Comparison of ENCODE assay signal across 27 cellular contexts in the genomic region with DNA sequence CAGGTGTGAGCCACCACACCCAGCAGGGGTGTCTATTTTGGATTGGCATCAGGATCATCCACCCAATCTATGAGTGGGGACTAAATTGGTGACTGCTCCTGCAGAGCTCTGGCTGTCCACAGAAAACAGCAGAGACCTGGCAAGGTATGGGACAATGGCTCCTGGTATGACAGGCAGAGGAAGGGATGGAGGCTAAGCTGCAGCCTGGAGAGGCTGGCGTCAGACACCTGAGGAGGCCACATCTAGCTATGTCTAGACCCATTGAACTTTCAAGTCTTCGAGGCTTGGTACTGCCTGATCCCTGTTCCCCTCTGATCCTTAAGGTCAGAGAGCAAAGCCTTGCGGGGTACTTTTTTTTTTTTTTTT. TPM values are rescaled to one million over a fixed set of nuclear protein-coding genes. Genes with fewer than 3 reads are reported as not detected.
DNase-seq lines count a peak whose midpoint lies in the region; ATAC-seq, FAIRE-seq and TF ChIP-seq lines count a peak whose summit lies in the region.
"Had no signal": no experiment of that assay in that cellular context is flagged by ENCODE, and none has a peak within 500 bp of the region (broad histone marks: within the 10 kb centered on the region; RNA-seq: fewer than 3 reads in every experiment).

No MANE protein-coding gene starts in this region.

- H2BK120ac ChIP-seq in neuronal stem cell (ENCODE audit: low read depth, low read length) = no peak overlapping the region

- no peak overlapping the region for H3K18ac ChIP-seq in neuronal stem cell (ENCODE audit: low read length)

- TF ChIP-seq EP300 in A549 (IDR thresholded peaks at IDR 0.05) = no peak

- peak overlapping the region; percentile 72 for H2AK5ac ChIP-seq in neuronal stem cell (ENCODE audit: low read depth, low read length)

- H3K14ac ChIP-seq in neuronal stem cell (ENCODE audit: low read length) = no peak overlapping the region

- no peak overlapping the region for H3K4me3 ChIP-seq in A549
- H3K4me3 ChIP-seq in PC-9 = no peak overlapping the region
- no peak overlapping the region for H3K4me3 ChIP-seq in fibroblast of lung (replicated peaks in 1 of 4; ENCODE audit: control extremely low read depth in 1 of 4, insufficient read depth in 1 of 4, low read depth in 3 of 4, low read length in 4 of 4)
- H3K4me3 ChIP-seq in neuronal stem cell (ENCODE audit: low read length in 2 of 2) = no peak overlapping the region
- H3K4me3 ChIP-seq in naive thymus-derived CD4-positive, alpha-beta T cell (ENCODE audit: low read length) = no peak overlapping the region
- H3K4me3 ChIP-seq in Karpas-422 (ENCODE audit: low read length) = no peak overlapping the region
- H3K4me3 ChIP-seq: dorsolateral prefrontal cortex, GM23338 had no signal

- TF ChIP-seq RAD21 in A549 (conservative IDR thresholded peaks at IDR 0.05 in 1 of 2, IDR thresholded peaks at IDR 0.05 in 1 of 2) = no peak

- peaks cover 53 to 70% (median 64%) of the 10 kb centered on the region in 5 donors for H3K27me3 Mint-ChIP-seq in naive thymus-derived CD4-positive, alpha-beta T cell

- H3K27me3 ChIP-seq in PC-9 (ENCODE audit: insufficient read depth, low read depth) = no peaks in the 10 kb centered on the region
- H3K27me3 ChIP-seq in fibroblast of lung (ENCODE audit: control insufficient read depth, insufficient read depth, low read length) = no peaks in the 10 kb centered on the region
- H3K27me3 ChIP-seq in neuronal stem cell (ENCODE audit: control insufficient read depth in 3 of 3, insufficient read depth in 3 of 3, low read depth in 1 of 3, low read length in 3 of 3) = peaks cover 0 to 4% (median 0%) of the 10 kb centered on the region in 3 experiments
- H3K27me3 ChIP-seq in naive thymus-derived CD4-positive, alpha-beta T cell (ENCODE audit: control insufficient read depth in 2 of 2, insufficient read depth in 2 of 2, low read length in 2 of 2) = no peaks in the 10 kb centered on the region
- H3K27me3 ChIP-seq in Karpas-422 (ENCODE audit: low read length) = no peaks in the 10 kb centered on the region
- H3K27me3 ChIP-seq: BE2C had no signal

- H4K91ac ChIP-seq in neuronal stem cell (ENCODE audit: low read depth, low read length, poor library complexity) = no peak overlapping the region

- no peaks in the 10 kb centered on the region for H3K79me1 ChIP-seq in neuronal stem cell (ENCODE audit: low read depth, low read length)

- H2BK15ac ChIP-seq in neuronal stem cell (ENCODE audit: low read length) = no peak overlapping the region

- H3K4me2 ChIP-seq in A549 (0 out of 3 replicates have a peak overlapping the region, but pooled peaks have one; percentile 2), PC-9 (peak overlapping the region; percentile 92), fibroblast of lung (ENCODE audit: extremely low read depth, insufficient read depth, low read length) (no peak overlapping the region), neuronal stem cell (ENCODE audit: insufficient read depth, low read length, poor library complexity, severe bottlenecking) (no peak overlapping the region), Karpas-422 (ENCODE audit: low read depth, low read length, poor library complexity, severe bottlenecking) (no peak overlapping the region)
- H3K4me2 ChIP-seq: GM23338 had no signal

- intact Hi-C loops in PC-9 (cut with micrococcal nuclease; ENCODE audit: unreplicated experiment) = no loop called here
- intact Hi-C loops in naive thymus-derived CD4-positive, alpha-beta T cell (cut with micrococcal nuclease) = loop anchor here in 1 of 2 donors (2.0 kb wide), 1 partner anchor 15 kb away; no protein-coding TSS in a partner anchor

- ATAC-seq in A549 (no peak), HG03520 (IDR thresholded peaks at IDR 0.05; ENCODE audit: unreplicated experiment) (no peak)
- ATAC-seq in naive thymus-derived CD4-positive, alpha-beta T cell = no peak
- ATAC-seq: activated T-cell treated with anti-CD3 and anti-CD28 coated beads, Interleukin-2, amount 50 U/mL, for 72 hours; GM23338; natural killer cell; Right ventricle myocardium inferior had no signal

- H3K36me3 Mint-ChIP-seq in naive thymus-derived CD4-positive, alpha-beta T cell = peaks cover 0 to 3% (median 0%) of the 10 kb centered on the region in 5 donors
- H3K36me3 Mint-ChIP-seq: activated naive CD4-positive, alpha-beta T cell treated with anti-CD3 and anti-CD28 coated beads, Interleukin-2, amount 10 ng/mL, durations not matched to agents 7 days and 5 days; natural killer cell had no signal

- no peak overlapping the region for H3K4ac ChIP-seq in neuronal stem cell (ENCODE audit: low read length)

- H3K27ac ChIP-seq in A549 (peak overlapping the region; percentile 94 to 95), PC-9 (peak overlapping the region; percentile 99), fibroblast of lung (ENCODE audit: insufficient read depth, low read length) (peak overlapping the region; percentile 97), neuronal stem cell (replicated peaks; ENCODE audit: low read length) (no peak overlapping the region), Karpas-422 (ENCODE audit: low read length) (no peak overlapping the region)
- no peak overlapping the region for H3K27ac ChIP-seq in naive thymus-derived CD4-positive, alpha-beta T cell (ENCODE audit: low read depth, low read length)
- H3K27ac ChIP-seq: WERI-Rb-1 had no signal

- no peak for FAIRE-seq in A549 (lab: Jason Lieb, UNC)
- FAIRE-seq: A204.1 had no signal

- H2BK12ac ChIP-seq in neuronal stem cell (ENCODE audit: low read length) = no peak overlapping the region

- no peak overlapping the region for H4K8ac ChIP-seq in neuronal stem cell (ENCODE audit: low read depth, low read length)

- H2AFZ ChIP-seq in PC-9 (no peak overlapping the region), fibroblast of lung (ENCODE audit: low read length) (no peak overlapping the region), neuronal stem cell (ENCODE audit: low read length) (no peak overlapping the region), Karpas-422 (ENCODE audit: low read length) (no peak overlapping the region)

- H3K9me3 ChIP-seq in A549 = no peaks in the 10 kb centered on the region; the same call in 2 of the 3 replicates
- no peaks in the 10 kb centered on the region for H3K9me3 ChIP-seq in PC-9 (ENCODE audit: insufficient read depth, low read depth)
- no peaks in the 10 kb centered on the region for H3K9me3 ChIP-seq in fibroblast of lung (ENCODE audit: control insufficient read depth, insufficient read depth, low read depth, low read length)
- no peaks in the 10 kb centered on the region for H3K9me3 ChIP-seq in neuronal stem cell (replicated peaks in 1 of 2; ENCODE audit: control insufficient read depth in 2 of 2, insufficient read depth in 1 of 2, low read depth in 1 of 2, low read length in 2 of 2)
- no peaks in the 10 kb centered on the region for H3K9me3 ChIP-seq in naive thymus-derived CD4-positive, alpha-beta T cell (ENCODE audit: control insufficient read depth in 2 of 3, low read length in 3 of 3)
- H3K9me3 ChIP-seq in Karpas-422 (ENCODE audit: low read length) = no peaks in the 10 kb centered on the region
- H3K9me3 ChIP-seq: BE2C had no signal

- WGBS in A549 (ENCODE audit: missing lambda C conversion rate) = 88% methylated on average over 3 of the region's 3 CpGs
- no CpG with 5 or more reads among the region's 3 CpGs for WGBS in neuronal stem cell (ENCODE audit: extremely low coverage in 2 of 2, insufficient read length in 2 of 2, insufficient replicate concordance in 1 of 2), 2 donors

- peaks cover 23 to 53% (median 30%) of the 10 kb centered on the region in 7 donors for H3K4me1 Mint-ChIP-seq in naive thymus-derived CD4-positive, alpha-beta T cell

- H3K79me2 ChIP-seq in PC-9 (ENCODE audit: low read depth) = peaks cover 15% of the 10 kb centered on the region; the same call in 1 of the 2 replicates
- H3K79me2 ChIP-seq in fibroblast of lung (ENCODE audit: control insufficient read depth, insufficient read depth, low read length) = peaks cover 19% of the 10 kb centered on the region
- no peaks in the 10 kb centered on the region for H3K79me2 ChIP-seq in Karpas-422 (ENCODE audit: low read length)

- H3K9ac ChIP-seq in fibroblast of lung (ENCODE audit: insufficient read depth, low read length) (no peak overlapping the region), neuronal stem cell (ENCODE audit: low read depth, low read length, poor library complexity) (no peak overlapping the region), Karpas-422 (ENCODE audit: low read length) (no peak overlapping the region)

- H3K23ac ChIP-seq in neuronal stem cell (ENCODE audit: low read depth, low read length, poor library complexity) = no peak overlapping the region

- no TSS peak for BruUV-seq in PC-9 (replicated peaks; lab: Mats Ljungman, UMichigan)

- H3F3A ChIP-seq in PC-9 (ENCODE audit: insufficient read depth, low read depth) = peaks cover 90% of the 10 kb centered on the region

- no peak overlapping the region for H3K4me3 Mint-ChIP-seq in naive thymus-derived CD4-positive, alpha-beta T cell
- H3K4me3 Mint-ChIP-seq: activated naive CD4-positive, alpha-beta T cell treated with anti-CD3 and anti-CD28 coated beads, Interleukin-2, amount 10 ng/mL, durations not matched to agents 7 days and 5 days; GM23338; natural killer cell had no signal

- TF ChIP-seq POLR2A in A549 (IDR thresholded peaks at IDR 0.05; ENCODE audit: low read length) = no peak

- CTCF ChIA-PET in A549 (lab: Yijun Ruan, JAX) (interaction anchor here (0.5 to 32.8 kb wide), 8 partner anchors 13 to 229 kb away, joined by 3 to 600 read pairs (median 9); a partner anchor contains a TSS), PC-9 (lab: Charles Lee) (interaction anchor here (1.1 kb wide), 1 partner anchor 28 kb away, joined by 10 read pairs; no protein-coding TSS in a partner anchor)
- CTCF ChIA-PET in naive thymus-derived CD4-positive, alpha-beta T cell (lab: Charles Lee) = no interaction called here

- POLR2A ChIA-PET in A549 (lab: Yijun Ruan, JAX) = no interaction called here
- POLR2A ChIA-PET in PC-9 (lab: Charles Lee; ENCODE audit: unreplicated experiment) = interaction anchor here (0.6 to 1.5 kb wide), 2 partner anchors 39 to 392 kb away, joined by 4 to 23 read pairs; no protein-coding TSS in a partner anchor
- POLR2A ChIA-PET in naive thymus-derived CD4-positive, alpha-beta T cell (lab: Charles Lee) = no interaction called here

- H3K4me1 ChIP-seq in A549 (peaks cover 78% of the 10 kb centered on the region), PC-9 (replicated peaks; ENCODE audit: insufficient read depth) (peaks cover 92% of the 10 kb centered on the region), fibroblast of lung (ENCODE audit: control insufficient read depth, extremely low read depth, insufficient read depth, low read length) (peaks cover 32% of the 10 kb centered on the region), neuronal stem cell (ENCODE audit: control insufficient read depth in 2 of 2, insufficient read depth in 1 of 2, low read depth in 1 of 2, low read length in 2 of 2) (peaks cover 17 to 29% of the 10 kb centered on the region in 2 donors), Karpas-422 (ENCODE audit: low read length) (peaks cover 9% of the 10 kb centered on the region)
- H3K4me1 ChIP-seq in naive thymus-derived CD4-positive, alpha-beta T cell (ENCODE audit: control insufficient read depth in 2 of 2, insufficient read depth in 2 of 2, low read length in 2 of 2) = peaks cover 6 to 15% of the 10 kb centered on the region in 2 donors

- no peak for DNase-seq in A549 (ENCODE audit: low read depth in 1 of 2, low spot score in 1 of 2)
- no peak for DNase-seq in PC-9
- no peak for DNase-seq in fibroblast of lung (ENCODE audit: low read depth in 2 of 2)
- no peak for DNase-seq in neuronal stem cell (ENCODE audit: low spot score)
- no peak for DNase-seq in naive thymus-derived CD4-positive, alpha-beta T cell
- no peak for DNase-seq in Karpas-422
- no peak for DNase-seq in RPMI8226
- DNase-seq: activated CD4-positive, alpha-beta T cell treated with anti-CD3 and anti-CD28 coated beads, Interleukin-2, amount 10 ng/mL, durations not matched to agents 24 days and 14 days; activated naive CD4-positive, alpha-beta T cell treated with anti-CD3 and anti-CD28 coated beads, Interleukin-2, amount 10 ng/mL, durations not matched to agents 7 days and 5 days; activated T-cell treated with anti-CD3 and anti-CD28 coated beads, Interleukin-2, amount 50 U/mL, for 72 hours; BE2C; caudate nucleus; COR-L47; dorsolateral prefrontal cortex; GDM1; natural killer cell; NCI-H1694; NCI-H2171 treated with DMSO at 0.1 percent for 48 hours; NCI-H526 treated with DMSO at 0.1 percent for 48 hours; T-helper 9 cell; WERI-Rb-1 had no signal

- H2BK5ac ChIP-seq in neuronal stem cell (ENCODE audit: low read length) = no peak overlapping the region

- H3K9me3 Mint-ChIP-seq in naive thymus-derived CD4-positive, alpha-beta T cell = peaks cover 0 to 2% (median 0%) of the 10 kb centered on the region in 11 donors
- H3K9me3 Mint-ChIP-seq: activated CD4-positive, alpha-beta T cell treated with anti-CD3 and anti-CD28 coated beads, Interleukin-2, amount 10 ng/mL, durations not matched to agents 24 days and 14 days; activated naive CD4-positive, alpha-beta T cell treated with anti-CD3 and anti-CD28 coated beads, Interleukin-2, amount 10 ng/mL, durations not matched to agents 7 days and 5 days; activated T-cell treated with anti-CD3 and anti-CD28 coated beads, Interleukin-2, amount 50 U/mL, for 72 hours; natural killer cell had no signal

- no peak overlapping the region for H3K27ac Mint-ChIP-seq in naive thymus-derived CD4-positive, alpha-beta T cell
- H3K27ac Mint-ChIP-seq: activated CD4-positive, alpha-beta T cell treated with anti-CD3 and anti-CD28 coated beads, Interleukin-2, amount 10 ng/mL, durations not matched to agents 24 days and 14 days; activated T-cell treated with anti-CD3 and anti-CD28 coated beads, Interleukin-2, amount 50 U/mL, for 72 hours; GM23338 had no signal

- H3K9me2 ChIP-seq in PC-9 (ENCODE audit: insufficient read depth) (no peaks in the 10 kb centered on the region), Karpas-422 (replicated peaks; ENCODE audit: insufficient read depth, low read length) (no peaks in the 10 kb centered on the region)

- TF ChIP-seq CTCF in A549 (IDR thresholded peaks at IDR 0.05) = no peak
- no peak for TF ChIP-seq CTCF in PC-9 (conservative IDR thresholded peaks at IDR 0.05)
- TF ChIP-seq CTCF in fibroblast of lung (conservative IDR thresholded peaks at IDR 0.05 in 1 of 2, IDR thresholded peaks at IDR 0.05 in 1 of 2; ENCODE audit: low read depth in 1 of 2, low read length in 2 of 2) = no peak

- H3K36me3 ChIP-seq in PC-9 (ENCODE audit: low read depth) (no peaks in the 10 kb centered on the region), fibroblast of lung (ENCODE audit: control insufficient read depth, insufficient read depth, low read length) (peaks cover 7% of the 10 kb centered on the region), neuronal stem cell (replicated peaks in 1 of 2; ENCODE audit: control insufficient read depth in 2 of 2, insufficient read depth in 2 of 2, low read length in 2 of 2) (no peaks in the 10 kb centered on the region), Karpas-422 (ENCODE audit: insufficient read depth, low read length) (no peaks in the 10 kb centered on the region)
- H3K36me3 ChIP-seq in naive thymus-derived CD4-positive, alpha-beta T cell (ENCODE audit: control insufficient read depth in 2 of 3, insufficient read depth in 3 of 3, low read length in 3 of 3) = no peaks in the 10 kb centered on the region
- H3K36me3 ChIP-seq: BE2C, WERI-Rb-1 had no signal

- H4K20me1 ChIP-seq in PC-9 (ENCODE audit: insufficient read depth) (no peaks in the 10 kb centered on the region), fibroblast of lung (ENCODE audit: control insufficient read depth, extremely low read depth, insufficient read depth, low read length) (no peaks in the 10 kb centered on the region), Karpas-422 (ENCODE audit: insufficient read depth, low read depth, low read length) (no peaks in the 10 kb centered on the region)

RNA-seq across cellular contexts. Expression of a gene that starts 3.2 kb away (rescaled TPM):
- 300 and 355 TPM in 2 replicates for polyA plus RNA-seq in A549 (2011; rRNA removed)
- 315 and 419 TPM in 2 replicates for polyA plus RNA-seq in A549 (2012; cell fraction: cytosol; rRNA removed)
- 684 and 700 TPM in 2 replicates for polyA plus RNA-seq in A549 (2012; cell fraction: nucleus; rRNA removed)
- 286 to 399 TPM (median 346 TPM) in 3 replicates for polyA plus RNA-seq in A549 (2017; fragmentation: RNase III; extraction: RNeasy Plus Mini Kit Qiagen cat#74134 plus additional on column Dnase treatment)
- 377 and 382 TPM in 2 replicates for polyA minus RNA-seq in A549 (2011; rRNA and poly(A)+ RNA removed)
- 36.2 and 45.8 TPM in 2 replicates for total RNA-seq in PC-9 (2021)
- 41.3 and 167 TPM in 2 replicates for total RNA-seq in fibroblast of lung
- polyA plus RNA-seq in fibroblast of lung = 679 and 1,153 TPM in 2 replicates
- 413 and 685 TPM in 2 replicates for polyA plus RNA-seq in fibroblast of lung (2012)
- 763 and 1,105 TPM in 2 replicates for polyA minus RNA-seq in fibroblast of lung (ENCODE audit: low replicate concordance)
- 2.3 TPM for polyA plus RNA-seq in neuronal stem cell (2013, experiment 1 of 2)
- polyA plus RNA-seq in neuronal stem cell (2013, experiment 2 of 2) = 2.2 TPM
- total RNA-seq in naive thymus-derived CD4-positive, alpha-beta T cell = under 1 TPM in 3 of 5 experiments, not detected in 2; 0.08 to 0.56 (median 0.36) TPM
- polyA plus RNA-seq in naive thymus-derived CD4-positive, alpha-beta T cell = not detected
- total RNA-seq in Karpas-422 (2014; rRNA removed; shearing (Covaris generic); ENCODE audit: low replicate concordance) = not detected in 2 replicates

RNA-seq across cellular contexts. Expression of a gene that starts 30.6 kb away (rescaled TPM):
- polyA plus RNA-seq in A549 (2011; rRNA removed) (107 and 128 TPM in 2 replicates), A549 (2017; fragmentation: RNase III; extraction: RNeasy Plus Mini Kit Qiagen cat#74134 plus additional on column Dnase treatment) (181 to 187 TPM (median 182 TPM) in 3 replicates), fibroblast of lung (128 and 185 TPM in 2 replicates)
- polyA plus RNA-seq in A549 (2012; cell fraction: cytosol; rRNA removed) = 163 and 166 TPM in 2 replicates
- 79.8 and 104 TPM in 2 replicates for polyA plus RNA-seq in A549 (2012; cell fraction: nucleus; rRNA removed)
- polyA minus RNA-seq in A549 (2011; rRNA and poly(A)+ RNA removed) = 48.5 and 54.1 TPM in 2 replicates
- total RNA-seq in PC-9 (2021) (227 and 308 TPM in 2 replicates), fibroblast of lung (127 and 139 TPM in 2 replicates)
- 136 and 181 TPM in 2 replicates for polyA plus RNA-seq in fibroblast of lung (2012)
- polyA minus RNA-seq in fibroblast of lung (ENCODE audit: low replicate concordance) = 78.8 and 128 TPM in 2 replicates
- polyA plus RNA-seq in neuronal stem cell (2013, experiment 1 of 2) = 50.8 TPM
- 51.6 TPM for polyA plus RNA-seq in neuronal stem cell (2013, experiment 2 of 2)
- 10 to 100 TPM in 1 of 5 experiments, 1 to 10 TPM in 4; 6.2 to 39.4 (median 8.3) TPM for total RNA-seq in naive thymus-derived CD4-positive, alpha-beta T cell
- 1 to 10 TPM; 3.3 to 6.9 TPM for polyA plus RNA-seq in naive thymus-derived CD4-positive, alpha-beta T cell
- 150 and 256 TPM in 2 replicates for total RNA-seq in Karpas-422 (2014; rRNA removed; shearing (Covaris generic); ENCODE audit: low replicate concordance)

RNA-seq across cellular contexts. Expression of a gene that starts 38.4 kb away (rescaled TPM):
- polyA plus RNA-seq in A549 (2011; rRNA removed) = 3.9 and 5.2 TPM in 2 replicates
- 3.2 and 4.2 TPM in 2 replicates for polyA plus RNA-seq in A549 (2012; cell fraction: cytosol; rRNA removed)
- 8.2 and 9.8 TPM in 2 replicates for polyA plus RNA-seq in A549 (2012; cell fraction: nucleus; rRNA removed)
- 15.6 to 17.8 TPM (median 16.5 TPM) in 3 replicates for polyA plus RNA-seq in A549 (2017; fragmentation: RNase III; extraction: RNeasy Plus Mini Kit Qiagen cat#74134 plus additional on column Dnase treatment)
- 8.1 and 14.2 TPM in 2 replicates for polyA minus RNA-seq in A549 (2011; rRNA and poly(A)+ RNA removed)
- total RNA-seq in PC-9 (2021) = 72.3 and 81.6 TPM in 2 replicates
- 21.8 and 27.6 TPM in 2 replicates for total RNA-seq in fibroblast of lung
- polyA plus RNA-seq in fibroblast of lung = 4.7 and 6.0 TPM in 2 replicates
- 11.3 and 16.2 TPM in 2 replicates for polyA plus RNA-seq in fibroblast of lung (2012)
- 9.5 and 9.6 TPM in 2 replicates for polyA minus RNA-seq in fibroblast of lung (ENCODE audit: low replicate concordance)
- polyA plus RNA-seq in neuronal stem cell (2013, experiment 1 of 2) = 3.3 TPM
- 3.7 TPM for polyA plus RNA-seq in neuronal stem cell (2013, experiment 2 of 2)
- total RNA-seq in naive thymus-derived CD4-positive, alpha-beta T cell = 10 to 100 TPM; 49.6 to 72.3 (median 68.0) TPM
- polyA plus RNA-seq in naive thymus-derived CD4-positive, alpha-beta T cell = 10 to 100 TPM in 1 of 2 donors, 1 to 10 TPM in 1; 5.3 to 17.0 TPM
- 8.1 and 14.0 TPM in 2 replicates for total RNA-seq in Karpas-422 (2014; rRNA removed; shearing (Covaris generic); ENCODE audit: low replicate concordance)

RNA-seq across cellular contexts. Expression of a gene that starts 41.7 kb away (rescaled TPM):
- 0.16 and 0.21 TPM in 2 replicates for polyA plus RNA-seq in A549 (2011; rRNA removed)
- 0.42 and 0.73 TPM in 2 replicates for polyA plus RNA-seq in A549 (2012; cell fraction: cytosol; rRNA removed)
- 0.97 and 1.7 TPM in 2 replicates for polyA plus RNA-seq in A549 (2012; cell fraction: nucleus; rRNA removed)
- 1.4 to 2.7 TPM (median 2.0 TPM) in 3 replicates for polyA plus RNA-seq in A549 (2017; fragmentation: RNase III; extraction: RNeasy Plus Mini Kit Qiagen cat#74134 plus additional on column Dnase treatment)
- polyA minus RNA-seq in A549 (2011; rRNA and poly(A)+ RNA removed) = 0.17 TPM in 1 of 2 replicates, not detected in the other
- 2.1 and 2.3 TPM in 2 replicates for total RNA-seq in PC-9 (2021)
- total RNA-seq in fibroblast of lung = 0.26 and 0.66 TPM in 2 replicates
- polyA plus RNA-seq in fibroblast of lung = 0.14 TPM in 1 of 2 replicates, not detected in the other
- 0.10 and 1.5 TPM in 2 replicates for polyA plus RNA-seq in fibroblast of lung (2012)
- polyA minus RNA-seq in fibroblast of lung (ENCODE audit: low replicate concordance) = 0.15 TPM in 1 of 2 replicates, not detected in the other
- 3.6 TPM for polyA plus RNA-seq in neuronal stem cell (2013, experiment 1 of 2)
- polyA plus RNA-seq in neuronal stem cell (2013, experiment 2 of 2) = 3.9 TPM
- total RNA-seq in naive thymus-derived CD4-positive, alpha-beta T cell = under 1 TPM in 1 of 5 experiments, not detected in 4; 0.19 TPM
- not detected for polyA plus RNA-seq in naive thymus-derived CD4-positive, alpha-beta T cell
- total RNA-seq in Karpas-422 (2014; rRNA removed; shearing (Covaris generic); ENCODE audit: low replicate concordance) = 0.86 and 1.4 TPM in 2 replicates
- total RNA-seq: natural killer cell, Right ventricle myocardium inferior, ureter had no signal

RNA-seq across cellular contexts. Expression of a gene that starts 56.4 kb away (rescaled TPM):
- polyA plus RNA-seq in A549 (2011; rRNA removed) (0.03 and 0.05 TPM in 2 replicates), A549 (2017; fragmentation: RNase III; extraction: RNeasy Plus Mini Kit Qiagen cat#74134 plus additional on column Dnase treatment) (0.07 to 0.12 TPM in 2 of 3 replicates, not detected in the other), fibroblast of lung (not detected in 2 replicates)
- polyA plus RNA-seq in A549 (2012; cell fraction: cytosol; rRNA removed) = 0.03 and 0.04 TPM in 2 replicates
- 0.09 and 0.18 TPM in 2 replicates for polyA plus RNA-seq in A549 (2012; cell fraction: nucleus; rRNA removed)
- not detected in 2 replicates for polyA minus RNA-seq in A549 (2011; rRNA and poly(A)+ RNA removed)
- total RNA-seq in PC-9 (2021) (not detected in 2 replicates), fibroblast of lung (not detected in 2 replicates)
- polyA plus RNA-seq in fibroblast of lung (2012) = not detected in 2 replicates
- polyA minus RNA-seq in fibroblast of lung (ENCODE audit: low replicate concordance) = not detected in 2 replicates
- 1.4 TPM for polyA plus RNA-seq in neuronal stem cell (2013, experiment 1 of 2)
- polyA plus RNA-seq in neuronal stem cell (2013, experiment 2 of 2) = 1.6 TPM
- total RNA-seq in naive thymus-derived CD4-positive, alpha-beta T cell = not detected
- not detected for polyA plus RNA-seq in naive thymus-derived CD4-positive, alpha-beta T cell
- total RNA-seq in Karpas-422 (2014; rRNA removed; shearing (Covaris generic); ENCODE audit: low replicate concordance) = not detected in 2 replicates
- total RNA-seq: activated CD4-positive, alpha-beta T cell treated with anti-CD3 and anti-CD28 coated beads, Interleukin-2, amount 10 ng/mL, durations not matched to agents 24 days and 14 days; activated T-cell treated with anti-CD3 and anti-CD28 coated beads, Interleukin-2, amount 50 U/mL, for 72 hours; mesenteric fat pad; natural killer cell; Right ventricle myocardium inferior; ureter had no signal

Comparison
In these comparisons a context has a peak if more than half of its experiments do, and no peak if none do; other contexts are left out.
1. H3K27ac ChIP-seq: peak in A549 (2 of 2), PC-9 (single experiment) and fibroblast of lung (single experiment); none in neuronal stem cell (single experiment), naive thymus-derived CD4-positive, alpha-beta T cell (single experiment) and Karpas-422 (single experiment).
2. H3K4me2 ChIP-seq: peak in A549 (single experiment) and PC-9 (single experiment); none in fibroblast of lung (single experiment), neuronal stem cell (single experiment) and Karpas-422 (single experiment).
3. RNA of a gene that starts 3.2 kb away (total RNA-seq): 41.3 to 167 TPM in fibroblast of lung and 36.2 to 45.8 TPM in PC-9; 0.08 to 0.56 TPM in naive thymus-derived CD4-positive, alpha-beta T cell and not detected in Karpas-422; every median in the first group is over 10 times any median in the second.